ENCODE assay signal across 28 cellular contexts in genomic region chr13:61563645-61564044, GRCh38.
"Had no signal": no experiment of that assay in that cellular context is flagged by ENCODE, and none has a peak within 500 bp of the region (broad histone marks: within the 10 kb centered on the region; RNA-seq: fewer than 3 reads in every experiment).

No MANE protein-coding gene starts in this region.

- H3K36me3 ChIP-seq: adrenal gland, esophagus squamous epithelium, gastroesophageal sphincter had no signal

- H3K27me3 ChIP-seq: adrenal gland, body of pancreas, esophagus squamous epithelium, gastroesophageal sphincter had no signal

- H3K4me1 ChIP-seq: adrenal gland, body of pancreas, esophagus squamous epithelium, gastroesophageal sphincter had no signal

- H3K9me3 ChIP-seq: adrenal gland, body of pancreas, esophagus squamous epithelium, gastroesophageal sphincter had no signal

- H3K27ac ChIP-seq: adrenal gland, body of pancreas, epithelial cell of prostate, esophagus squamous epithelium, gastroesophageal sphincter had no signal

- ATAC-seq: activated CD4-positive, alpha-beta T cell treated with anti-CD3 and anti-CD28 coated beads for 36 hours; activated CD8-positive, alpha-beta memory T cell treated with anti-CD3 and anti-CD28 coated beads, Interleukin-2, amount 10 ng/mL, durations not matched to agents 7 days and 5 days; activated CD8-positive, alpha-beta T cell treated with anti-CD3 and anti-CD28 coated beads, Interleukin-2, amount 10 ng/mL, durations not matched to agents 7 days and 5 days; activated naive CD8-positive, alpha-beta T cell treated with anti-CD3 and anti-CD28 coated beads, Interleukin-2, amount 50 U/mL, for 24 hours; body of pancreas; gastroesophageal sphincter had no signal

- FAIRE-seq: endothelial cell of umbilical vein had no signal

- H3K4me3 ChIP-seq: adrenal gland, body of pancreas, esophagus squamous epithelium, gastroesophageal sphincter had no signal

- DNase-seq: activated CD4-positive, alpha-beta memory T cell treated with anti-CD3 and anti-CD28 coated beads for 36 hours; activated CD4-positive, alpha-beta T cell treated with anti-CD3 and anti-CD28 coated beads for 36 hours; activated CD4-positive, alpha-beta T cell treated with anti-CD3 and anti-CD28 coated beads, Interleukin-2, amount 10 ng/mL, durations not matched to agents 24 days and 14 days; activated CD4-positive, CD25-positive, alpha-beta regulatory T cell; activated CD4-positive, CD25-positive, alpha-beta regulatory T cell treated with anti-CD3 and anti-CD28 coated beads, Interleukin-2, amount 50 U/mL, for 72 hours; activated CD8-positive, alpha-beta memory T cell treated with anti-CD3 and anti-CD28 coated beads, Interleukin-2, amount 10 ng/mL, durations not matched to agents 7 days and 5 days; activated CD8-positive, alpha-beta memory T cell treated with anti-CD3 and anti-CD28 coated beads, Interleukin-2, amount 50 U/mL, for 4 hours; activated CD8-positive, alpha-beta T cell treated with anti-CD3 and anti-CD28 coated beads, Interleukin-2, amount 10 ng/mL, durations not matched to agents 7 days and 5 days; activated effector memory CD4-positive, alpha-beta T cell treated with anti-CD3 and anti-CD28 coated beads, Interleukin-2, amount 50 U/mL, for 16 hours; activated naive CD4-positive, alpha-beta T cell treated with anti-CD3 and anti-CD28 coated beads for 36 hours; activated naive CD8-positive, alpha-beta T cell treated with anti-CD3 and anti-CD28 coated beads for 36 hours; activated naive CD8-positive, alpha-beta T cell treated with anti-CD3 and anti-CD28 coated beads, Interleukin-2, amount 50 U/mL, for 24 hours; activated T-cell treated with anti-CD3 and anti-CD28 coated beads, Interleukin-2, amount 50 U/mL, for 1 hour; activated T-cell treated with anti-CD3 and anti-CD28 coated beads, Interleukin-2, amount 50 U/mL, for 48 hours; adrenal gland; amygdala; aorta; body of pancreas; caudate nucleus; cortex of kidney; dermis blood vessel endothelial cell; effector CD8-positive, alpha-beta T cell; esophagus squamous epithelium; foreskin melanocyte; T-helper 2 cell had no signal
